In genomic region chr9:37378613-37379004, GRCh38 we compare ENCODE assay signal across 1 cellular context.
TF ChIP-seq lines count a peak whose summit lies in the region.

No MANE protein-coding gene starts in this region.

TF ChIP-seq in H1, 55 proteins besides CTCF, POLR2A, EP300 and RAD21:
- TF ChIP-seq KDM4A (IDR thresholded peaks at IDR 0.05; ENCODE audit: low read depth, low read length, severe bottlenecking) (no peak), ZNF274 (IDR thresholded peaks at IDR 0.05; ENCODE audit: borderline replicate concordance, extremely low read depth, low read length) (no peak)
